ENCODE assay signal across 1 cellular context in the genomic region with DNA sequence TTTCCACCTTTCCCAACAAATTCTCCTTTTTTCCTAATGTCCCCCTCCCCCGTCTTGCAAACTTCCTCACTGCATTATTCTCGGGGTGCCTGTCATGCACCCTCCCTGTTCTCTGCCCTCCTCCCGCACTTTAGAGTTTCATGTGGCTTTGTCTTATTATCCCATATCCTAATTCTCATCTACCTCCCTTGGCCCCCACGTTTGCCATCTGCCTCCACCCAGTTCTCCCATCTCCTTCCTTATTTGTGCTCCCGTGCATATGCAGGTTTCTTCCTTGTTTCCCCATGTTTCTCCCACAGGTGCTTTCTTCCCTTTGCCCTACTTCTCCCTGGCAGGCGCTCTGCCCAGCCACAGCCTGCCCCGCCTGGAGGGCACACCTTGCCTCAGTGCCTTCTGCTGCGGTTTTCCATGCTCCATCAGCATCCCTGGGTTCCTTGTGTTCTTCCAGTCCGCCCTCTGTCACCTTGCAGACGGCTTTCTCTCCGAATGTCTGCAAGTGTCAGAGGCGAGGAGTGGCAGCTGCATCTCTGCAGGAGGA.
TF ChIP-seq lines count a peak whose summit lies in the region.

No MANE protein-coding gene starts in this region.

TF ChIP-seq in HepG2, 621 proteins besides CTCF, POLR2A, EP300 and RAD21:
- TF ChIP-seq, protein P1, sequence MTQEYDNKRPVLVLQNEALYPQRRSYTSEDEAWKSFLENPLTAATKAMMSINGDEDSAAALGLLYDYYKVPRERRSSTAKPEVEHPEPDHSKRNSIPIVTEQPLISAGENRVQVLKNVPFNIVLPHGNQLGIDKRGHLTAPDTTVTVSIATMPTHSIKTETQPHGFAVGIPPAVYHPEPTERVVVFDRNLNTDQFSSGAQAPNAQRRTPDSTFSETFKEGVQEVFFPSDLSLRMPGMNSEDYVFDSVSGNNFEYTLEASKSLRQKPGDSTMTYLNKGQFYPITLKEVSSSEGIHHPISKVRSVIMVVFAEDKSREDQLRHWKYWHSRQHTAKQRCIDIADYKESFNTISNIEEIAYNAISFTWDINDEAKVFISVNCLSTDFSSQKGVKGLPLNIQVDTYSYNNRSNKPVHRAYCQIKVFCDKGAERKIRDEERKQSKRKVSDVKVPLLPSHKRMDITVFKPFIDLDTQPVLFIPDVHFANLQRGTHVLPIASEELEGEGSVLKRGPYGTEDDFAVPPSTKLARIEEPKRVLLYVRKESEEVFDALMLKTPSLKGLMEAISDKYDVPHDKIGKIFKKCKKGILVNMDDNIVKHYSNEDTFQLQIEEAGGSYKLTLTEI (CRISPR knock-in tag; conservative IDR thresholded peaks at IDR 0.05): no peak
- TF ChIP-seq ZNF205 (CRISPR knock-in tag; IDR thresholded peaks at IDR 0.05) (no peak), MTA1 (CRISPR knock-in tag; IDR thresholded peaks at IDR 0.05; ENCODE audit: borderline replicate concordance) (no peak), NCOA1 (CRISPR knock-in tag; IDR thresholded peaks at IDR 0.05) (no peak), HNRNPH1 (optimal IDR thresholded peaks at IDR 0.05; ENCODE audit: low read depth, low read length) (no peak), ZNF709 (CRISPR knock-in tag; IDR thresholded peaks at IDR 0.05) (no peak), ZFY (CRISPR knock-in tag; IDR thresholded peaks at IDR 0.05) (no peak), GATA4 (IDR thresholded peaks at IDR 0.05; ENCODE audit: borderline replicate concordance, low read depth) (no peak), PRMT3 (CRISPR knock-in tag; IDR thresholded peaks at IDR 0.05; ENCODE audit: borderline replicate concordance, low read depth) (no peak), RNF2 (conservative IDR thresholded peaks at IDR 0.05; ENCODE audit: low read depth) (no peak), SMC3 (IDR thresholded peaks at IDR 0.05; ENCODE audit: low read length) (no peak), ZNF331 (CRISPR knock-in tag; IDR thresholded peaks at IDR 0.05) (no peak)
- TF ChIP-seq, protein P2, sequence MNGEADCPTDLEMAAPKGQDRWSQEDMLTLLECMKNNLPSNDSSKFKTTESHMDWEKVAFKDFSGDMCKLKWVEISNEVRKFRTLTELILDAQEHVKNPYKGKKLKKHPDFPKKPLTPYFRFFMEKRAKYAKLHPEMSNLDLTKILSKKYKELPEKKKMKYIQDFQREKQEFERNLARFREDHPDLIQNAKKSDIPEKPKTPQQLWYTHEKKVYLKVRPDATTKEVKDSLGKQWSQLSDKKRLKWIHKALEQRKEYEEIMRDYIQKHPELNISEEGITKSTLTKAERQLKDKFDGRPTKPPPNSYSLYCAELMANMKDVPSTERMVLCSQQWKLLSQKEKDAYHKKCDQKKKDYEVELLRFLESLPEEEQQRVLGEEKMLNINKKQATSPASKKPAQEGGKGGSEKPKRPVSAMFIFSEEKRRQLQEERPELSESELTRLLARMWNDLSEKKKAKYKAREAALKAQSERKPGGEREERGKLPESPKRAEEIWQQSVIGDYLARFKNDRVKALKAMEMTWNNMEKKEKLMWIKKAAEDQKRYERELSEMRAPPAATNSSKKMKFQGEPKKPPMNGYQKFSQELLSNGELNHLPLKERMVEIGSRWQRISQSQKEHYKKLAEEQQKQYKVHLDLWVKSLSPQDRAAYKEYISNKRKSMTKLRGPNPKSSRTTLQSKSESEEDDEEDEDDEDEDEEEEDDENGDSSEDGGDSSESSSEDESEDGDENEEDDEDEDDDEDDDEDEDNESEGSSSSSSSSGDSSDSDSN (CRISPR knock-in tag; IDR thresholded peaks at IDR 0.05): no peak
- TF ChIP-seq, protein P3, sequence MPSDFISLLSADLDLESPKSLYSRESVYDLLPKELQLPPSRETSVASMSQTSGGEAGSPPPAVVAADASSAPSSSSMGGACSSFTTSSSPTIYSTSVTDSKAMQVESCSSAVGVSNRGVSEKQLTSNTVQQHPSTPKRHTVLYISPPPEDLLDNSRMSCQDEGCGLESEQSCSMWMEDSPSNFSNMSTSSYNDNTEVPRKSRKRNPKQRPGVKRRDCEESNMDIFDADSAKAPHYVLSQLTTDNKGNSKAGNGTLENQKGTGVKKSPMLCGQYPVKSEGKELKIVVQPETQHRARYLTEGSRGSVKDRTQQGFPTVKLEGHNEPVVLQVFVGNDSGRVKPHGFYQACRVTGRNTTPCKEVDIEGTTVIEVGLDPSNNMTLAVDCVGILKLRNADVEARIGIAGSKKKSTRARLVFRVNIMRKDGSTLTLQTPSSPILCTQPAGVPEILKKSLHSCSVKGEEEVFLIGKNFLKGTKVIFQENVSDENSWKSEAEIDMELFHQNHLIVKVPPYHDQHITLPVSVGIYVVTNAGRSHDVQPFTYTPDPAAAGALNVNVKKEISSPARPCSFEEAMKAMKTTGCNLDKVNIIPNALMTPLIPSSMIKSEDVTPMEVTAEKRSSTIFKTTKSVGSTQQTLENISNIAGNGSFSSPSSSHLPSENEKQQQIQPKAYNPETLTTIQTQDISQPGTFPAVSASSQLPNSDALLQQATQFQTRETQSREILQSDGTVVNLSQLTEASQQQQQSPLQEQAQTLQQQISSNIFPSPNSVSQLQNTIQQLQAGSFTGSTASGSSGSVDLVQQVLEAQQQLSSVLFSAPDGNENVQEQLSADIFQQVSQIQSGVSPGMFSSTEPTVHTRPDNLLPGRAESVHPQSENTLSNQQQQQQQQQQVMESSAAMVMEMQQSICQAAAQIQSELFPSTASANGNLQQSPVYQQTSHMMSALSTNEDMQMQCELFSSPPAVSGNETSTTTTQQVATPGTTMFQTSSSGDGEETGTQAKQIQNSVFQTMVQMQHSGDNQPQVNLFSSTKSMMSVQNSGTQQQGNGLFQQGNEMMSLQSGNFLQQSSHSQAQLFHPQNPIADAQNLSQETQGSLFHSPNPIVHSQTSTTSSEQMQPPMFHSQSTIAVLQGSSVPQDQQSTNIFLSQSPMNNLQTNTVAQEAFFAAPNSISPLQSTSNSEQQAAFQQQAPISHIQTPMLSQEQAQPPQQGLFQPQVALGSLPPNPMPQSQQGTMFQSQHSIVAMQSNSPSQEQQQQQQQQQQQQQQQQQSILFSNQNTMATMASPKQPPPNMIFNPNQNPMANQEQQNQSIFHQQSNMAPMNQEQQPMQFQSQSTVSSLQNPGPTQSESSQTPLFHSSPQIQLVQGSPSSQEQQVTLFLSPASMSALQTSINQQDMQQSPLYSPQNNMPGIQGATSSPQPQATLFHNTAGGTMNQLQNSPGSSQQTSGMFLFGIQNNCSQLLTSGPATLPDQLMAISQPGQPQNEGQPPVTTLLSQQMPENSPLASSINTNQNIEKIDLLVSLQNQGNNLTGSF (CRISPR knock-in tag; IDR thresholded peaks at IDR 0.05): no peak
- TF ChIP-seq, protein P4, sequence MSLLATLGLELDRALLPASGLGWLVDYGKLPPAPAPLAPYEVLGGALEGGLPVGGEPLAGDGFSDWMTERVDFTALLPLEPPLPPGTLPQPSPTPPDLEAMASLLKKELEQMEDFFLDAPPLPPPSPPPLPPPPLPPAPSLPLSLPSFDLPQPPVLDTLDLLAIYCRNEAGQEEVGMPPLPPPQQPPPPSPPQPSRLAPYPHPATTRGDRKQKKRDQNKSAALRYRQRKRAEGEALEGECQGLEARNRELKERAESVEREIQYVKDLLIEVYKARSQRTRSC (CRISPR knock-in tag; IDR thresholded peaks at IDR 0.05; ENCODE audit: low read depth): no peak
- TF ChIP-seq, protein P5, sequence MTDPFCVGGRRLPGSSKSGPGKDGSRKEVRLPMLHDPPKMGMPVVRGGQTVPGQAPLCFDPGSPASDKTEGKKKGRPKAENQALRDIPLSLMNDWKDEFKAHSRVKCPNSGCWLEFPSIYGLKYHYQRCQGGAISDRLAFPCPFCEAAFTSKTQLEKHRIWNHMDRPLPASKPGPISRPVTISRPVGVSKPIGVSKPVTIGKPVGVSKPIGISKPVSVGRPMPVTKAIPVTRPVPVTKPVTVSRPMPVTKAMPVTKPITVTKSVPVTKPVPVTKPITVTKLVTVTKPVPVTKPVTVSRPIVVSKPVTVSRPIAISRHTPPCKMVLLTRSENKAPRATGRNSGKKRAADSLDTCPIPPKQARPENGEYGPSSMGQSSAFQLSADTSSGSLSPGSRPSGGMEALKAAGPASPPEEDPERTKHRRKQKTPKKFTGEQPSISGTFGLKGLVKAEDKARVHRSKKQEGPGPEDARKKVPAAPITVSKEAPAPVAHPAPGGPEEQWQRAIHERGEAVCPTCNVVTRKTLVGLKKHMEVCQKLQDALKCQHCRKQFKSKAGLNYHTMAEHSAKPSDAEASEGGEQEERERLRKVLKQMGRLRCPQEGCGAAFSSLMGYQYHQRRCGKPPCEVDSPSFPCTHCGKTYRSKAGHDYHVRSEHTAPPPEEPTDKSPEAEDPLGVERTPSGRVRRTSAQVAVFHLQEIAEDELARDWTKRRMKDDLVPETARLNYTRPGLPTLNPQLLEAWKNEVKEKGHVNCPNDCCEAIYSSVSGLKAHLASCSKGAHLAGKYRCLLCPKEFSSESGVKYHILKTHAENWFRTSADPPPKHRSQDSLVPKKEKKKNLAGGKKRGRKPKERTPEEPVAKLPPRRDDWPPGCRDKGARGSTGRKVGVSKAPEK (CRISPR knock-in tag; IDR thresholded peaks at IDR 0.05; ENCODE audit: borderline replicate concordance): no peak
TF ChIP-seq in HepG2: peak in this region for 0.
